In genomic region chr1:157245823-157246222, GRCh38 we compare ENCODE assay signal across 24 cellular contexts.
"Had no signal": no experiment of that assay in that cellular context is flagged by ENCODE, and none has a peak within 500 bp of the region (broad histone marks: within the 10 kb centered on the region; RNA-seq: fewer than 3 reads in every experiment).

No MANE protein-coding gene starts in this region.

- H3K4me3 ChIP-seq: body of pancreas had no signal

- H3K9ac ChIP-seq: KMS-11 had no signal

- H3K36me3 Mint-ChIP-seq: activated naive CD4-positive, alpha-beta T cell treated with anti-CD3 and anti-CD28 coated beads, Interleukin-2, amount 10 ng/mL, durations not matched to agents 7 days and 5 days had no signal

- ATAC-seq: activated T-cell treated with anti-CD3 and anti-CD28 coated beads, Interleukin-2, amount 50 U/mL, for 72 hours; body of pancreas; PC-3; T-helper 17 cell had no signal

- DNase-seq: activated B cell treated with CpG ODN at 0.5 μM for 24 hours; activated CD4-positive, alpha-beta T cell treated with anti-CD3 and anti-CD28 coated beads for 1 hour; activated CD4-positive, alpha-beta T cell treated with anti-CD3 and anti-CD28 coated beads, Interleukin-2, amount 10 ng/mL, durations not matched to agents 24 days and 14 days; activated CD4-positive, alpha-beta T cell treated with anti-CD3 and anti-CD28 coated beads, Interleukin-2, amount 50 U/mL, for 48 hours; activated gamma-delta T cell treated with Interleukin-2 at 50 U/mL for 16 hours; activated naive CD4-positive, alpha-beta T cell treated with anti-CD3 and anti-CD28 coated beads, Interleukin-2, amount 10 ng/mL, durations not matched to agents 7 days and 5 days; activated T-cell treated with anti-CD3 and anti-CD28 coated beads for 4 hours; activated T-cell treated with anti-CD3 and anti-CD28 coated beads, Interleukin-2, amount 50 U/mL, for 72 hours; aorta; body of pancreas; central memory CD4-positive, alpha-beta T cell; NCI-H1105; NCI-H1436; NCI-H1694 treated with DMSO at 0.1 percent for 48 hours; NCI-H2081; NCI-H446; NCI-H524; PC-3; SHP77 treated with DMSO at 0.1 percent for 48 hours; T-helper 17 cell; T-helper 9 cell had no signal

- H3K9me3 Mint-ChIP-seq: activated B cell treated with CpG ODN at 0.5 μM for 24 hours; activated naive CD4-positive, alpha-beta T cell treated with anti-CD3 and anti-CD28 coated beads, Interleukin-2, amount 10 ng/mL, durations not matched to agents 7 days and 5 days; activated T-cell treated with anti-CD3 and anti-CD28 coated beads, Interleukin-2, amount 50 U/mL, for 72 hours; activated T-helper 2 cell treated with anti-CD3 and anti-CD28 coated beads, Interferon-gamma antibody, Interleukin-2, Interleukin-4, amounts not matched to agents 10 μg/mL and 5 μg/mL and 100 μg/mL, durations not matched to agents 14 hours and 24 hours and 36 hours had no signal

- H3K27ac ChIP-seq: body of pancreas, KMS-11 had no signal

- H3K4me2 ChIP-seq: KMS-11 had no signal

- H3K4me1 Mint-ChIP-seq: activated naive CD4-positive, alpha-beta T cell treated with anti-CD3 and anti-CD28 coated beads, Interleukin-2, amount 10 ng/mL, durations not matched to agents 7 days and 5 days; T-helper 17 cell had no signal

- H3K4me3 Mint-ChIP-seq: activated B cell treated with CpG ODN at 0.5 μM for 24 hours; activated CD4-positive, alpha-beta T cell treated with anti-CD3 and anti-CD28 coated beads, Interleukin-2, amount 10 ng/mL, durations not matched to agents 24 days and 14 days; activated naive CD4-positive, alpha-beta T cell treated with anti-CD3 and anti-CD28 coated beads, Interleukin-2, amount 10 ng/mL, durations not matched to agents 7 days and 5 days; activated T-cell treated with anti-CD3 and anti-CD28 coated beads, Interleukin-2, amount 50 U/mL, for 72 hours; IgD-negative memory B cell; T-helper 17 cell had no signal

- H3K9me3 ChIP-seq: body of pancreas had no signal

- H3K27me3 ChIP-seq: body of pancreas had no signal
